Comparison of ENCODE assay signal across 9 cellular contexts in genomic region chr3:43289401-43289800, GRCh38. TPM values are rescaled to one million over a fixed set of nuclear protein-coding genes. Genes with fewer than 3 reads are reported as not detected.
A peak's percentile ranks its signal among the peaks of the same experiment; 100 is the strongest.
DNase-seq lines count a peak whose midpoint lies in the region; ATAC-seq, FAIRE-seq and TF ChIP-seq lines count a peak whose summit lies in the region.
"Had no signal": no experiment of that assay in that cellular context is flagged by ENCODE, and none has a peak within 500 bp of the region (broad histone marks: within the 10 kb centered on the region; RNA-seq: fewer than 3 reads in every experiment).

No MANE protein-coding gene starts in this region.

- TF ChIP-seq EP300 in sigmoid colon (IDR thresholded peaks at IDR 0.05): no peak

- TF ChIP-seq CTCF in D721Med (IDR thresholded peaks at IDR 0.05; ENCODE audit: insufficient read depth, missing control alignments) (no peak), fibroblast of lung (conservative IDR thresholded peaks at IDR 0.05 in 1 of 2, IDR thresholded peaks at IDR 0.05 in 1 of 2; ENCODE audit: low read depth in 1 of 2, low read length in 2 of 2) (no peak), sigmoid colon (IDR thresholded peaks at IDR 0.05) (no peak)

- TF ChIP-seq POLR2A in sigmoid colon (IDR thresholded peaks at IDR 0.05): no peak

- H3K4me3 Mint-ChIP-seq in T-helper 17 cell: peak overlapping the region; percentile 96

- H3K4me3 ChIP-seq in fibroblast of lung (replicated peaks in 1 of 4; ENCODE audit: control extremely low read depth in 1 of 4, insufficient read depth in 1 of 4, low read depth in 3 of 4, low read length in 4 of 4) (peak overlapping the region in 1 of 4 experiments; percentile 81), sigmoid colon (peak overlapping the region in 2 of 4 donors; percentile 64 to 67)

- intact Hi-C loops in sigmoid colon (cut with DNase I): loop anchor here (5.0 kb wide), 8 partner anchors 38 to 403 kb away; partner anchors contain the start of genes ABHD5, ANO10 and POMGNT2

- H3K27ac ChIP-seq in fibroblast of lung (ENCODE audit: insufficient read depth, low read length): peak overlapping the region; percentile 41
- peak overlapping the region; percentile 87 to 96 (median 91) for H3K27ac ChIP-seq in sigmoid colon

- H3K9me3 ChIP-seq in T-helper 17 cell (ENCODE audit: control insufficient read depth, low read length, poor library complexity, severe bottlenecking) (no peaks in the 10 kb centered on the region), fibroblast of lung (ENCODE audit: control insufficient read depth, insufficient read depth, low read depth, low read length) (no peaks in the 10 kb centered on the region), sigmoid colon (no peaks in the 10 kb centered on the region)

- no peaks in the 10 kb centered on the region for H3K27me3 Mint-ChIP-seq in T-helper 17 cell

- DNase-seq in D721Med (ENCODE audit: insufficient read length, low spot score) (no peak), T-helper 17 cell (no peak), fibroblast of lung (ENCODE audit: low read depth in 2 of 2) (no peak), sigmoid colon (no peak), NAMALWA (ENCODE audit: low spot score) (no peak), NCI-H345 (lab: John Stamatoyannopoulos, UW) (no peak), NCI-H1930 (lab: John Stamatoyannopoulos, UW) (no peak)
- DNase-seq: GOT3 had no signal

- WGBS in sigmoid colon, 2 donors: 61 to 70% methylated on average over 2 of the region's 2 CpGs

- peak overlapping the region; percentile 96 for H3K27ac Mint-ChIP-seq in T-helper 17 cell

- H3K27me3 ChIP-seq in fibroblast of lung (ENCODE audit: control insufficient read depth, insufficient read depth, low read length): no peaks in the 10 kb centered on the region
- H3K27me3 ChIP-seq in sigmoid colon: no peaks in the 10 kb centered on the region

- no peaks in the 10 kb centered on the region for H4K20me1 ChIP-seq in fibroblast of lung (ENCODE audit: control insufficient read depth, extremely low read depth, insufficient read depth, low read length)

- no peak for ATAC-seq in T-helper 17 cell
- ATAC-seq in GM19351 (IDR thresholded peaks at IDR 0.05; ENCODE audit: unreplicated experiment): no peak

- peaks cover 14% of the 10 kb centered on the region for H3K4me1 ChIP-seq in fibroblast of lung (ENCODE audit: control insufficient read depth, extremely low read depth, insufficient read depth, low read length)
- peaks cover 0 to 76% (median 59%) of the 10 kb centered on the region in 4 donors for H3K4me1 ChIP-seq in sigmoid colon

- H3K79me2 ChIP-seq in fibroblast of lung (ENCODE audit: control insufficient read depth, insufficient read depth, low read length): peaks cover 64% of the 10 kb centered on the region

- peak; percentile 46 for FAIRE-seq in D721Med (lab: Jason Lieb, UNC)

- H3K4me1 Mint-ChIP-seq in T-helper 17 cell: peaks cover 49% of the 10 kb centered on the region

- peak overlapping the region; percentile 96 for H3K4me2 ChIP-seq in fibroblast of lung (ENCODE audit: extremely low read depth, insufficient read depth, low read length)

- no peak overlapping the region for H2AFZ ChIP-seq in fibroblast of lung (ENCODE audit: low read length)

- peaks cover 13% of the 10 kb centered on the region for H3K36me3 Mint-ChIP-seq in T-helper 17 cell (ENCODE audit: low read depth)

- no peak overlapping the region for H3K9ac ChIP-seq in fibroblast of lung (ENCODE audit: insufficient read depth, low read length)

- no peaks in the 10 kb centered on the region for H3K36me3 ChIP-seq in fibroblast of lung (ENCODE audit: control insufficient read depth, insufficient read depth, low read length)
- no peaks in the 10 kb centered on the region for H3K36me3 ChIP-seq in sigmoid colon

RNA-seq across cellular contexts. Expression of gene SNRK, which starts 3.1 kb away (rescaled TPM):
- total RNA-seq in T-helper 17 cell (100 to 1,000 TPM; 127 to 159 TPM), fibroblast of lung (22.3 and 22.6 TPM in 2 replicates), sigmoid colon (10 to 100 TPM; 35.1 to 47.9 (median 42.1) TPM)
- polyA plus RNA-seq in fibroblast of lung (9.1 and 11.9 TPM in 2 replicates), sigmoid colon (10 to 100 TPM; 10.2 to 17.9 (median 17.1) TPM)
- polyA plus RNA-seq in fibroblast of lung (2012): 7.0 and 10.3 TPM in 2 replicates
- polyA minus RNA-seq in fibroblast of lung (ENCODE audit: low replicate concordance): 34.7 and 35.0 TPM in 2 replicates
